Comparison of ENCODE assay signal across 14 cellular contexts in the genomic region with DNA sequence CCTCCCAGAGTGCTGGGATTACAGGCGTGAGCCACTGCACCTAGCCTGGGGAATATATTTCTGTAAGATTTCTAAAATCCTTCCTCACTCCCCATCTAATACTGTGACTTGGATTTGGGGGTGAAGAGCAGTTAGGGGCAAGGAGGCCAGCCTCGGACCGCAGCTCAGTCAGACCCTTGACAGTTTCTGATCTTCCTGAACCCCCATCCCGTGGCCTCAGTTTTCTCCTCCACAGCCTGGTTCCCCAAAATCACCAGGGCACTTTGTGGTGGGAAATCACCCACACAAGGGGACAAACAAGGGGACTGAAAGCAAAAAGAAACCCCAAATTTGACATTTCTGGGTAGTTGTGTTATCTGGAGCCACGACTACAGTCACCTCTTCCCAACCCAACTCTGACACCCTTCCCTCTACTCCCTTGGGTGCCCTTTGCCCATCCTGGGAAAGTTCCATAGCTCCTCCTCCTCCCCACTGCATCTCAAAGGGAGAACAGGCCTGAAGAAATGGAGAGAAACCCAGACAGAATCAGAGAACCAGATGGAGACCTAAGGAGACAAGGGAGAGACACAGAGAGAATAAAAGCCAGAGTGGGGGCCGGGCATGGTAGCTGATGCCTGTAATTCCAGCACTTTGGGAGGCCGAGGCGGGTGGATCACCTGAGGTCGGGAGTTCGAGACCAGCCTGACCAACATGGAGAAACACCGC. TPM values are rescaled to one million over a fixed set of nuclear protein-coding genes. Genes with fewer than 3 reads are reported as not detected.
DNase-seq lines count a peak whose midpoint lies in the region; ATAC-seq, FAIRE-seq and TF ChIP-seq lines count a peak whose summit lies in the region.
"Had no signal": no experiment of that assay in that cellular context is flagged by ENCODE, and none has a peak within 500 bp of the region (broad histone marks: within the 10 kb centered on the region; RNA-seq: fewer than 3 reads in every experiment).

No MANE protein-coding gene starts in this region.

- no peaks in the 10 kb centered on the region for H3K4me1 ChIP-seq in RWPE2 (ENCODE audit: insufficient read depth, poor library complexity, severe bottlenecking)
- peaks cover 32 to 42% of the 10 kb centered on the region in 2 donors for H3K4me1 ChIP-seq in adrenal gland (replicated peaks in 1 of 2)
- H3K4me1 ChIP-seq in transverse colon = peaks cover 7 to 38% (median 27%) of the 10 kb centered on the region in 4 donors

- no peaks in the 10 kb centered on the region for H3K36me3 ChIP-seq in RWPE2 (ENCODE audit: low read depth)
- no peaks in the 10 kb centered on the region for H3K36me3 ChIP-seq in adrenal gland (replicated peaks in 1 of 2)
- H3K36me3 ChIP-seq in transverse colon = no peaks in the 10 kb centered on the region

- no peak for TF ChIP-seq CTCF in RWPE2 (IDR thresholded peaks at IDR 0.05; ENCODE audit: poor library complexity, severe bottlenecking)
- TF ChIP-seq CTCF in adrenal gland (IDR thresholded peaks at IDR 0.05) = no peak
- no peak for TF ChIP-seq CTCF in transverse colon (IDR thresholded peaks at IDR 0.05)

- intact Hi-C loops in adrenal gland (cut with DNase I) = no loop called here
- intact Hi-C loops in sciatic nerve (cut with DNase I) = no loop called here
- intact Hi-C loops in transverse colon (cut with DNase I; ENCODE audit: low total_unique reads) = no loop called here

- WGBS in adrenal gland, 4 donors = 90 to 95% (median 95%) methylated on average over 11 of the region's 11 CpGs
- 88 to 89% methylated on average over 8 to 11 of the region's 11 CpGs for WGBS in transverse colon (ENCODE audit: low coverage in 1 of 2), 2 donors

- no peak for DNase-seq in GM19239 (ENCODE audit: insufficient read length, low spot score)
- DNase-seq in RWPE2 (ENCODE audit: low spot score) = peak; percentile 14
- peak in 5 of 7 donors; percentile 0 to 43 (median 14) for DNase-seq in adrenal gland
- DNase-seq in sciatic nerve (ENCODE audit: low spot score) = peak; percentile 51
- no peak for DNase-seq in transverse colon
- DNase-seq in HK-2 (ENCODE audit: unreplicated experiment) = no peak
- no peak for DNase-seq in C1 segment of cervical spinal cord (lab: John Stamatoyannopoulos, UW)
- DNase-seq: glutamatergic neuron; NCI-H187; stimulated activated naive CD4-positive, alpha-beta T cell treated with Interleukin-2 at 50 U/mL for 16 hours had no signal

- in situ Hi-C loops in transverse colon (cut with MboI; ENCODE audit: low pct_ligation_motif_present in 1 of 4, low pct_unique_long_range_greater_than_20kb in 1 of 4, low sequenced_read_pairs in 3 of 4) = no loop called here

- ATAC-seq in RWPE2 (ENCODE audit: low read depth) (no peak), sciatic nerve (no peak)

- H3K9me3 ChIP-seq in RWPE2 (ENCODE audit: severe bottlenecking) = no peaks in the 10 kb centered on the region
- no peaks in the 10 kb centered on the region for H3K9me3 ChIP-seq in adrenal gland (replicated peaks in 1 of 3)
- H3K9me3 ChIP-seq in transverse colon = no peaks in the 10 kb centered on the region

- no peak overlapping the region for H3K27ac ChIP-seq in RWPE2 (ENCODE audit: poor library complexity, severe bottlenecking)
- H3K27ac ChIP-seq in adrenal gland = no peak overlapping the region
- no peak overlapping the region for H3K27ac ChIP-seq in transverse colon
- H3K27ac ChIP-seq: HL-60 had no signal

- TF ChIP-seq POLR2A in adrenal gland (IDR thresholded peaks at IDR 0.05) (no peak), transverse colon (IDR thresholded peaks at IDR 0.05) (no peak)

- FAIRE-seq in GM19239 (lab: Jason Lieb, UNC) = peak; percentile 31
- FAIRE-seq: bronchial epithelial cell, G401.6, H1 had no signal

- no peak for TF ChIP-seq EP300 in transverse colon (IDR thresholded peaks at IDR 0.05; ENCODE audit: low read depth)

- H3K4me3 ChIP-seq in RWPE2 (ENCODE audit: severe bottlenecking) (no peak overlapping the region), adrenal gland (no peak overlapping the region), transverse colon (no peak overlapping the region)

- H3K27me3 ChIP-seq in RWPE2 (ENCODE audit: insufficient read depth, poor library complexity, severe bottlenecking) = no peaks in the 10 kb centered on the region
- H3K27me3 ChIP-seq in adrenal gland = no peaks in the 10 kb centered on the region
- H3K27me3 ChIP-seq in transverse colon = no peaks in the 10 kb centered on the region

RNA-seq across cellular contexts. Expression of a gene that starts 2.8 kb away (rescaled TPM):
- total RNA-seq in adrenal gland = 100 to 1,000 TPM in 4 of 8 donors, 10 to 100 TPM in 4; 39.9 to 169 (median 102) TPM
- polyA plus RNA-seq in adrenal gland = 10 to 100 TPM; 22.6 to 51.4 (median 39.2) TPM
- 55.6 TPM for total RNA-seq in sciatic nerve
- total RNA-seq in transverse colon = 10 to 100 TPM; 36.2 to 93.7 (median 50.3) TPM

RNA-seq across cellular contexts. Expression of a gene that starts 9.3 kb away (rescaled TPM):
- total RNA-seq in adrenal gland (100 to 1,000 TPM in 6 of 8 donors, 10 to 100 TPM in 2; 79.0 to 128 (median 114) TPM), sciatic nerve (90.8 TPM), transverse colon (100 to 1,000 TPM in 2 of 4 donors, 10 to 100 TPM in 2; 51.3 to 151 (median 79.1) TPM)
- 10 to 100 TPM; 44.7 to 70.6 (median 58.1) TPM for polyA plus RNA-seq in adrenal gland

Comparison
In these comparisons a context has a peak if more than half of its experiments do, and no peak if none do; other contexts are left out.
1. DNase-seq: peak in RWPE2 (single experiment), adrenal gland (5 of 7) and sciatic nerve (single experiment); none in GM19239 (single experiment), transverse colon (single experiment), HK-2 (single experiment) and C1 segment of cervical spinal cord (0 of 14).